In the genomic region with DNA sequence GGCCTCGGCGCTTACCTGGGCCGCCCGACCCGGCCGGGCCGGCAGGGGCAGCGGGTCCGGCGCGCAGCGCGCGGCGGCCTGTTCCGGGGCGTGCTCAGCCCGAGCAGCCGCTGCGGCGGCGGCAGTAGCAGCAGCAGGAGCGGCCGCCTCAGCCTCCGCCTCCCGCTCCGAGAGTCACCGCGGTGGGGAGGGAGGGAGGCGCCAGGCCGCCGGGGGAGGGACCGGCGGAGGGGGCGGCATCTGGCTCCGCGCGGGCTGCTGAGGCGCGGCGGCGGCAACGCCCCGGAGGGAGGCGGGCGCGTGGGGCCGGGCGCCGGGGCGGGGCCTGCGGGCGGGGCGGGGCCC, we compare ENCODE assay signal across 8 cellular contexts. TPM values are rescaled to one million over a fixed set of nuclear protein-coding genes. Genes with fewer than 3 reads are reported as not detected.
DNase-seq lines count a peak whose midpoint lies in the region; ATAC-seq and TF ChIP-seq lines count a peak whose summit lies in the region.

A gene with protein sequence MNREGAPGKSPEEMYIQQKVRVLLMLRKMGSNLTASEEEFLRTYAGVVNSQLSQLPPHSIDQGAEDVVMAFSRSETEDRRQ (minus strand): TSS at position 190 of the 345 bp plus-strand sequence. CDS start 38,205 bp downstream, outside the sequence.

- intact Hi-C loops in aorta (cut with DNase I): no loop called here

- TF ChIP-seq CTCF in HEK293 (tag by site-specific recombination; IDR thresholded peaks at IDR 0.05): no peak

- peak within 1 kb of the TSS; percentile 79 for H3K4me3 ChIP-seq in HEK293 (ENCODE audit: low read depth, low read length)
- peak within 1 kb of the TSS; percentile 82 for H3K4me3 ChIP-seq in mononuclear cell (ENCODE audit: low read length)
- peak within 1 kb of the TSS; percentile 85 to 90 for H3K4me3 ChIP-seq in aorta (ENCODE audit: low read length in 2 of 2)

- POLR2A ChIA-PET in HEK293 (lab: Yijun Ruan, JAX): interaction anchor here (1.2 kb wide), 1 partner anchor 123 kb away, joined by 7 read pairs; a partner anchor contains a TSS

- H3K27me3 ChIP-seq in mononuclear cell (ENCODE audit: insufficient read depth, low read length): no peaks in the 10 kb centered on the region
- no peaks in the 10 kb centered on the region for H3K27me3 ChIP-seq in aorta (ENCODE audit: control insufficient read depth in 1 of 2, insufficient read depth in 2 of 2, low read length in 1 of 2)

- H3K4me1 ChIP-seq in HEK293 (ENCODE audit: control insufficient read depth, insufficient read depth, low read length) (peaks cover 7% of the 10 kb centered on the region; the same call in 1 of the 2 replicates), mononuclear cell (ENCODE audit: insufficient read depth, low read length) (peaks cover 31% of the 10 kb centered on the region), aorta (ENCODE audit: control insufficient read depth in 1 of 2, insufficient read depth in 2 of 2, low read length in 2 of 2) (no peaks in the 10 kb centered on the region)

- CTCF ChIA-PET in HEK293 (lab: Yijun Ruan, JAX): no interaction called here

- DNase-seq in NCI-H2107 treated with DMSO at 0.1 percent for 48 hours (lab: John Stamatoyannopoulos, UW; ENCODE audit: unreplicated experiment): peak; percentile 49
- no peak for DNase-seq in dermis blood vessel endothelial cell
- DNase-seq in aorta: no peak
- DNase-seq in activated gamma-delta T cell (lab: John Stamatoyannopoulos, UW): no peak
- DNase-seq in DMS 273 (lab: John Stamatoyannopoulos, UW; ENCODE audit: unreplicated experiment): no peak

- H3K36me3 ChIP-seq in HEK293 (ENCODE audit: control insufficient read depth in 2 of 2, insufficient read depth in 1 of 2, low read length in 2 of 2): no peaks in the 10 kb centered on the region
- H3K36me3 ChIP-seq in aorta (ENCODE audit: control insufficient read depth in 1 of 2, insufficient read depth in 2 of 2, low read length in 1 of 2): no peaks in the 10 kb centered on the region

- ATAC-seq in GM18520 (IDR thresholded peaks at IDR 0.05; ENCODE audit: unreplicated experiment): peak; percentile 77
- no peak for ATAC-seq in aorta (ENCODE audit: low FRiP score)

- H3K9me3 ChIP-seq in HEK293 (ENCODE audit: control insufficient read depth, insufficient read depth, low read depth, low read length) (no peaks in the 10 kb centered on the region), mononuclear cell (ENCODE audit: low read depth, low read length) (no peaks in the 10 kb centered on the region), aorta (ENCODE audit: control insufficient read depth, low read length) (no peaks in the 10 kb centered on the region)

- peak within 1 kb of the TSS; percentile 65 for H3K27ac ChIP-seq in HEK293 (ENCODE audit: extremely low read depth, low read depth, low read length)
- H3K27ac ChIP-seq in aorta (ENCODE audit: low read depth in 1 of 2, low read length in 2 of 2): peak within 1 kb of the TSS; percentile 85 to 94

- 1% methylated on average over 25 to 54 of the region's 54 CpGs for WGBS in aorta, 2 donors

TF ChIP-seq in HEK293, 187 proteins besides CTCF, POLR2A, EP300 and RAD21:
- TF ChIP-seq ZNF596 (tag by site-specific recombination; IDR thresholded peaks at IDR 0.05) (no peak), ZNF24 (tag by site-specific recombination; IDR thresholded peaks at IDR 0.05) (no peak), KLF7 (tag by site-specific recombination; IDR thresholded peaks at IDR 0.05; ENCODE audit: borderline replicate concordance) (no peak), ZNF610 (tag by site-specific recombination; IDR thresholded peaks at IDR 0.05; ENCODE audit: borderline replicate concordance) (peak; percentile 65; the same call in 1 of the 2 replicates), OSR2 (tag by site-specific recombination; IDR thresholded peaks at IDR 0.05) (peak; percentile 52; the same call in 1 of the 2 replicates), ZNF585B (tag by site-specific recombination; IDR thresholded peaks at IDR 0.05) (no peak), ZFP41 (tag by site-specific recombination; IDR thresholded peaks at IDR 0.05; ENCODE audit: borderline replicate concordance) (no peak), ZNF660 (tag by site-specific recombination; IDR thresholded peaks at IDR 0.05) (peak; percentile 69; the same call in 1 of the 2 replicates)
- TF ChIP-seq, protein P1, sequence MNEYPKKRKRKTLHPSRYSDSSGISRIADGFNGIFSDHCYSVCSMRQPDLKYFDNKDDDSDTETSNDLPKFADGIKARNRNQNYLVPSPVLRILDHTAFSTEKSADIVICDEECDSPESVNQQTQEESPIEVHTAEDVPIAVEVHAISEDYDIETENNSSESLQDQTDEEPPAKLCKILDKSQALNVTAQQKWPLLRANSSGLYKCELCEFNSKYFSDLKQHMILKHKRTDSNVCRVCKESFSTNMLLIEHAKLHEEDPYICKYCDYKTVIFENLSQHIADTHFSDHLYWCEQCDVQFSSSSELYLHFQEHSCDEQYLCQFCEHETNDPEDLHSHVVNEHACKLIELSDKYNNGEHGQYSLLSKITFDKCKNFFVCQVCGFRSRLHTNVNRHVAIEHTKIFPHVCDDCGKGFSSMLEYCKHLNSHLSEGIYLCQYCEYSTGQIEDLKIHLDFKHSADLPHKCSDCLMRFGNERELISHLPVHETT (tag by site-specific recombination; IDR thresholded peaks at IDR 0.05): no peak
- TF ChIP-seq, protein P2, sequence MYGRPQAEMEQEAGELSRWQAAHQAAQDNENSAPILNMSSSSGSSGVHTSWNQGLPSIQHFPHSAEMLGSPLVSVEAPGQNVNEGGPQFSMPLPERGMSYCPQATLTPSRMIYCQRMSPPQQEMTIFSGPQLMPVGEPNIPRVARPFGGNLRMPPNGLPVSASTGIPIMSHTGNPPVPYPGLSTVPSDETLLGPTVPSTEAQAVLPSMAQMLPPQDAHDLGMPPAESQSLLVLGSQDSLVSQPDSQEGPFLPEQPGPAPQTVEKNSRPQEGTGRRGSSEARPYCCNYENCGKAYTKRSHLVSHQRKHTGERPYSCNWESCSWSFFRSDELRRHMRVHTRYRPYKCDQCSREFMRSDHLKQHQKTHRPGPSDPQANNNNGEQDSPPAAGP (tag by site-specific recombination; IDR thresholded peaks at IDR 0.05): no peak
- TF ChIP-seq, protein P3, sequence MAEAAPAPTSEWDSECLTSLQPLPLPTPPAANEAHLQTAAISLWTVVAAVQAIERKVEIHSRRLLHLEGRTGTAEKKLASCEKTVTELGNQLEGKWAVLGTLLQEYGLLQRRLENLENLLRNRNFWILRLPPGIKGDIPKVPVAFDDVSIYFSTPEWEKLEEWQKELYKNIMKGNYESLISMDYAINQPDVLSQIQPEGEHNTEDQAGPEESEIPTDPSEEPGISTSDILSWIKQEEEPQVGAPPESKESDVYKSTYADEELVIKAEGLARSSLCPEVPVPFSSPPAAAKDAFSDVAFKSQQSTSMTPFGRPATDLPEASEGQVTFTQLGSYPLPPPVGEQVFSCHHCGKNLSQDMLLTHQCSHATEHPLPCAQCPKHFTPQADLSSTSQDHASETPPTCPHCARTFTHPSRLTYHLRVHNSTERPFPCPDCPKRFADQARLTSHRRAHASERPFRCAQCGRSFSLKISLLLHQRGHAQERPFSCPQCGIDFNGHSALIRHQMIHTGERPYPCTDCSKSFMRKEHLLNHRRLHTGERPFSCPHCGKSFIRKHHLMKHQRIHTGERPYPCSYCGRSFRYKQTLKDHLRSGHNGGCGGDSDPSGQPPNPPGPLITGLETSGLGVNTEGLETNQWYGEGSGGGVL (tag by site-specific recombination; IDR thresholded peaks at IDR 0.05): peak; percentile 54; the same call in 1 of the 2 replicates

RNA-seq across cellular contexts. Expression of the gene that starts here (rescaled TPM):
- total RNA-seq in dermis blood vessel endothelial cell (57.5 and 90.9 TPM in 2 replicates), mononuclear cell (13.6 TPM), aorta (10 to 100 TPM; 17.5 to 18.8 TPM)
- 10 to 100 TPM in 1 of 2 donors, 1 to 10 TPM in 1; 8.4 to 11.1 TPM for polyA plus RNA-seq in aorta
